ENCODE assay signal across 8 cellular contexts in the genomic region with DNA sequence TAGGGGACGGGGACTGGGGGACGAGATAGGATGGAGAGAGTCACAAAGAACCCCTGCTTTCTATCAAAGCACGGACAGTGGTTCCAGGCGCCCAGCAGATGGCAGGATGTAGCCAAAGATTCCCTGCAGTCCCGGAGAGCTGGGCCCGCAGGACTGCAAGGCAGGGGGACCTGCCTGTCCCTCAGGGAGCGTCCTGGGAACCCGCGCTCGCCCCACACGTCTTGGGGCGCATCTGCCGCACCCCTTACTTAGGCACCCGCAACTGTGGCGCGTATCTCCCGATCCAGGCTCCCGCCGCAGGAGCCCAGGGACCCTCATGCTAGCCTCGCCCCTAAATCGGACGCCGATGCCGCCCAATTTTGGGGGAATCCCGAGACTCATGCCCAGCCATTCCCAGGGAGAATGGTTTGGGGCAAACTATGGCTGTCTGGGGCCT. TPM values are rescaled to one million over a fixed set of nuclear protein-coding genes. Genes with fewer than 3 reads are reported as not detected.
DNase-seq lines count a peak whose midpoint lies in the region; ATAC-seq and TF ChIP-seq lines count a peak whose summit lies in the region.

No MANE protein-coding gene starts in this region.

- 3 to 7% methylated on average over 25 of the region's 25 CpGs for WGBS in sigmoid colon, 2 donors

- H3K4me1 ChIP-seq in Peyer's patch = peaks cover 0 to 9% (median 3%) of the 10 kb centered on the region in 4 donors
- peaks cover 0 to 22% (median 18%) of the 10 kb centered on the region in 4 donors for H3K4me1 ChIP-seq in sigmoid colon

- no peak for ATAC-seq in HG03521 (IDR thresholded peaks at IDR 0.05; ENCODE audit: unreplicated experiment)

- TF ChIP-seq POLR2A in Peyer's patch (IDR thresholded peaks at IDR 0.05) (no peak), sigmoid colon (IDR thresholded peaks at IDR 0.05) (no peak)

- peaks cover 19 to 24% of the 10 kb centered on the region in 2 donors for H3K4me1 Mint-ChIP-seq in immature natural killer cell

- TF ChIP-seq EP300 in sigmoid colon (IDR thresholded peaks at IDR 0.05) = no peak

- no peak overlapping the region for H3K27ac Mint-ChIP-seq in immature natural killer cell

- no peaks in the 10 kb centered on the region for H3K36me3 Mint-ChIP-seq in immature natural killer cell

- peak in 4 of 6 experiments; percentile 37 to 50 (median 43) for TF ChIP-seq CTCF in Peyer's patch (IDR thresholded peaks at IDR 0.05)
- TF ChIP-seq CTCF in sigmoid colon (IDR thresholded peaks at IDR 0.05) = peak; percentile 19 to 66 (median 44)

- intact Hi-C loops in sigmoid colon (cut with DNase I) = loop anchor here (2.0 to 10.0 kb wide), 3 partner anchors 56 to 764 kb away; no protein-coding TSS in a partner anchor

- no peaks in the 10 kb centered on the region for H3K27me3 ChIP-seq in Peyer's patch
- H3K27me3 ChIP-seq in sigmoid colon = no peaks in the 10 kb centered on the region

- DNase-seq in NCI-H2081 (lab: John Stamatoyannopoulos, UW) (peak; percentile 11 to 22), NCI-H2081 treated with DMSO at 0.1 percent for 48 hours (lab: John Stamatoyannopoulos, UW) (no peak), HPDE6-E6E7 (ENCODE audit: extremely low spot score) (peak; percentile 46), Peyer's patch (peak in 2 of 3 donors; percentile 56 to 61), caudate nucleus (lab: John Stamatoyannopoulos, UW) (peak in 53 of 61 donors; percentile 10 to 77 (median 42)), immature natural killer cell (peak in 1 of 3 donors; percentile 18), sigmoid colon (peak; percentile 87)

- H3K27ac ChIP-seq in Peyer's patch (no peak overlapping the region), caudate nucleus (ENCODE audit: low read depth, low read length) (no peak overlapping the region), sigmoid colon (peak overlapping the region in 3 of 4 donors; percentile 10 to 60 (median 57))

- peaks cover 2 to 27% (median 4%) of the 10 kb centered on the region in 3 donors for H3K27me3 Mint-ChIP-seq in immature natural killer cell (ENCODE audit: low read depth in 3 of 3)

- peak overlapping the region; percentile 80 to 92 (median 81) for H3K4me3 Mint-ChIP-seq in immature natural killer cell

- H3K9me3 ChIP-seq in Peyer's patch (no peaks in the 10 kb centered on the region), sigmoid colon (no peaks in the 10 kb centered on the region)

- H3K4me3 ChIP-seq in Peyer's patch (peak overlapping the region; percentile 19 to 48 (median 41)), sigmoid colon (peak overlapping the region; percentile 32 to 60 (median 52))

- H3K9me3 Mint-ChIP-seq in immature natural killer cell = no peaks in the 10 kb centered on the region

- no peaks in the 10 kb centered on the region for H3K36me3 ChIP-seq in Peyer's patch
- no peaks in the 10 kb centered on the region for H3K36me3 ChIP-seq in sigmoid colon

RNA-seq across cellular contexts. Expression of a gene that starts 0.7 kb away (rescaled TPM):
- total RNA-seq in Peyer's patch = 1 to 10 TPM in 3 of 4 donors, under 1 TPM in 1; 0.35 to 3.3 (median 1.3) TPM
- not detected for polyA plus RNA-seq in immature natural killer cell
- 1 to 10 TPM; 1.5 to 3.9 (median 2.2) TPM for total RNA-seq in sigmoid colon
- polyA plus RNA-seq in sigmoid colon = 1 to 10 TPM in 1 of 3 donors, under 1 TPM in 2; 0.23 to 3.0 (median 0.51) TPM

RNA-seq across cellular contexts. Expression of a gene that starts 31.3 kb away (rescaled TPM):
- total RNA-seq in Peyer's patch (1 to 10 TPM in 1 of 4 donors, not detected in 3; 5.8 TPM), sigmoid colon (1 to 10 TPM; 1.1 to 3.6 (median 1.7) TPM)
- polyA plus RNA-seq in immature natural killer cell (10 to 100 TPM in 1 of 3 donors, 1 to 10 TPM in 1, under 1 TPM in 1; 0.91 to 13.5 (median 3.4) TPM), sigmoid colon (under 1 TPM in 1 of 3 donors, not detected in 2; 0.54 TPM)

Comparison
In these comparisons a context has a peak if more than half of its experiments do, and no peak if none do; other contexts are left out.
1. H3K27ac ChIP-seq: peak in sigmoid colon (3 of 4); none in Peyer's patch (0 of 4) and caudate nucleus (single experiment).